In genomic region chr1:248858096-248858890, GRCh38 we compare ENCODE assay signal across 1 cellular context.
A peak's percentile ranks its signal among the peaks of the same experiment; 100 is the strongest.
TF ChIP-seq lines count a peak whose summit lies in the region.

No MANE protein-coding gene starts in this region.

TF ChIP-seq in Ishikawa, 13 proteins besides CTCF, POLR2A, EP300 and RAD21 (continued from another document):
- TF ChIP-seq REST (IDR thresholded peaks at IDR 0.05; ENCODE audit: low read depth) (no peak), TEAD4 (IDR thresholded peaks at IDR 0.05) (no peak), NFIC (IDR thresholded peaks at IDR 0.05) (peak; percentile 40; the same call in 1 of the 2 replicates), TCF12 (IDR thresholded peaks at IDR 0.05; ENCODE audit: low read depth) (peak; percentile 60; the same call in 1 of the 2 replicates), EGR1 (IDR thresholded peaks at IDR 0.05) (0 out of 2 replicates have a peak, but pooled peaks have one; percentile 29), MAX (IDR thresholded peaks at IDR 0.05) (peak; percentile 94)
TF ChIP-seq in Ishikawa: peak in this region for 7.
